Comparison of ENCODE assay signal across 14 cellular contexts in genomic region chr1:41957568-41957967, GRCh38. TPM values are rescaled to one million over a fixed set of nuclear protein-coding genes. Genes with fewer than 3 reads are reported as not detected.
DNase-seq lines count a peak whose midpoint lies in the region; ATAC-seq and TF ChIP-seq lines count a peak whose summit lies in the region.
"Had no signal": no experiment of that assay in that cellular context is flagged by ENCODE, and none has a peak within 500 bp of the region (broad histone marks: within the 10 kb centered on the region; RNA-seq: fewer than 3 reads in every experiment).

No MANE protein-coding gene starts in this region.

- no peaks in the 10 kb centered on the region for H4K20me1 ChIP-seq in osteoblast (ENCODE audit: insufficient read depth, low read length)
- H4K20me1 ChIP-seq: BLaER1 treated with 17β-estradiol and CSF1 and Interleukin-3, amounts not matched to agents 10 nM and 100 nM had no signal

- no peak overlapping the region for H3K4me2 ChIP-seq in osteoblast (ENCODE audit: insufficient read depth, low read length)
- H3K4me2 ChIP-seq: BLaER1 treated with 17β-estradiol and CSF1 and Interleukin-3, amounts not matched to agents 10 nM and 100 nM had no signal

- H2AFZ ChIP-seq in osteoblast (ENCODE audit: low read length), result no peak overlapping the region

- no peak for TF ChIP-seq POLR2A in tibial nerve (IDR thresholded peaks at IDR 0.05)

- H3K4me3 ChIP-seq in osteoblast (ENCODE audit: insufficient read depth, low read length), result no peak overlapping the region
- no peak overlapping the region for H3K4me3 ChIP-seq in tibial nerve
- H3K4me3 ChIP-seq: BLaER1 treated with 17β-estradiol and CSF1 and Interleukin-3, amounts not matched to agents 10 nM and 100 nM; tibial artery had no signal

- TF ChIP-seq CTCF in GM12872 (IDR thresholded peaks at IDR 0.05; ENCODE audit: insufficient read depth, low read depth, low read length) (0 out of 3 replicates have a peak, but pooled peaks have one; percentile 2), osteoblast (IDR thresholded peaks at IDR 0.05; ENCODE audit: extremely low read depth, low read depth, low read length) (no peak), tibial nerve (IDR thresholded peaks at IDR 0.05) (no peak)

- H3K9me3 ChIP-seq in osteoblast (ENCODE audit: low read depth, low read length) (no peaks in the 10 kb centered on the region), tibial nerve (no peaks in the 10 kb centered on the region)
- H3K9me3 ChIP-seq: tibial artery had no signal

- WGBS in tibial nerve, 2 donors, result 71 to 74% methylated on average over 3 of the region's 3 CpGs

- DNase-seq in RKO (ENCODE audit: low spot score), result peak; percentile 20
- DNase-seq in osteoblast (ENCODE audit: insufficient read length, low spot score, missing footprints), result peak; percentile 94
- no peak for DNase-seq in DMS79 (lab: John Stamatoyannopoulos, UW)
- DNase-seq in GM19240 (ENCODE audit: insufficient read length, low spot score), result no peak
- DNase-seq in tibial nerve (ENCODE audit: low spot score in 2 of 2), result no peak
- DNase-seq in activated CD4-positive, alpha-beta T cell treated with anti-CD3 and anti-CD28 coated beads for 4 hours, result no peak
- DNase-seq: activated naive CD8-positive, alpha-beta T cell treated with anti-CD3 and anti-CD28 coated beads for 36 hours; NCI-H1092; posterior cingulate gyrus; tibial artery had no signal

- H3K4me1 ChIP-seq in osteoblast (ENCODE audit: insufficient read depth, low read length) (peaks cover 41% of the 10 kb centered on the region), tibial nerve (peaks cover 0 to 32% (median 15%) of the 10 kb centered on the region in 4 donors)
- H3K4me1 ChIP-seq: tibial artery had no signal

- H3K27me3 ChIP-seq in osteoblast (ENCODE audit: insufficient read depth, low read length) (no peaks in the 10 kb centered on the region), tibial nerve (no peaks in the 10 kb centered on the region)
- H3K27me3 ChIP-seq: BLaER1 treated with 17β-estradiol and CSF1 and Interleukin-3, amounts not matched to agents 10 nM and 100 nM; tibial artery had no signal

- ATAC-seq in esophagus mucosa, result peak; percentile 82
- ATAC-seq: WTC11 had no signal

- H3K27ac ChIP-seq in osteoblast (ENCODE audit: low read depth, low read length), result peak overlapping the region; percentile 1
- H3K27ac ChIP-seq in tibial nerve, result no peak overlapping the region
- H3K27ac ChIP-seq: BLaER1 treated with 17β-estradiol and CSF1 and Interleukin-3, amounts not matched to agents 10 nM and 100 nM; tibial artery had no signal

- H3K79me2 ChIP-seq in osteoblast (ENCODE audit: insufficient read depth, low read length), result no peaks in the 10 kb centered on the region

- no peak for TF ChIP-seq EP300 in tibial nerve (IDR thresholded peaks at IDR 0.05)

- H3K36me3 ChIP-seq in osteoblast (ENCODE audit: insufficient read depth, low read length) (no peaks in the 10 kb centered on the region), tibial nerve (no peaks in the 10 kb centered on the region)
- H3K36me3 ChIP-seq: BLaER1 treated with 17β-estradiol and CSF1 and Interleukin-3, amounts not matched to agents 10 nM and 100 nM; tibial artery had no signal

RNA-seq across cellular contexts. Expression of gene HIVEP3, which starts 38.8 kb away (rescaled TPM):
- 7.0 TPM for total RNA-seq in esophagus mucosa
- total RNA-seq in osteoblast, result 1.8 TPM in 2 replicates
- total RNA-seq in tibial nerve, result 1 to 10 TPM; 4.2 to 6.5 (median 4.7) TPM

Comparison
In these comparisons a context has a peak if more than half of its experiments do, and no peak if none do; other contexts are left out.
1. DNase-seq: peak in RKO (single experiment) and osteoblast (single experiment); none in DMS79 (single experiment), GM19240 (single experiment), tibial nerve (0 of 2) and activated CD4-positive, alpha-beta T cell treated with anti-CD3 and anti-CD28 coated beads for 4 hours (0 of 2).